Comparison of ENCODE assay signal across 8 cellular contexts in genomic region chr2:191155608-191156071, GRCh38. TPM values are rescaled to one million over a fixed set of nuclear protein-coding genes. Genes with fewer than 3 reads are reported as not detected.
A peak's percentile ranks its signal among the peaks of the same experiment; 100 is the strongest.
DNase-seq lines count a peak whose midpoint lies in the region; ATAC-seq, FAIRE-seq and TF ChIP-seq lines count a peak whose summit lies in the region.

No MANE protein-coding gene starts in this region.

- H3K27ac ChIP-seq in GM12878 (ENCODE audit: control insufficient read depth, insufficient read depth) (no peak overlapping the region), HepG2 (ENCODE audit: extremely low read length, insufficient read depth, low read length) (no peak overlapping the region)

- TF ChIP-seq RAD21 in GM12878 (IDR thresholded peaks at IDR 0.05; ENCODE audit: insufficient read depth, low read depth, low read length) (peak; percentile 93), HepG2 (CRISPR knock-in tag; IDR thresholded peaks at IDR 0.05) (peak; percentile 43; the same call in 1 of the 2 replicates)

- no peaks in the 10 kb centered on the region; a peak in 1 of 4 replicates for H3K27me3 ChIP-seq in GM12878 (replicated peaks in 1 of 2; ENCODE audit: control insufficient read depth in 2 of 2, insufficient read depth in 2 of 2, low read length in 1 of 2)
- H3K27me3 ChIP-seq in HepG2 (ENCODE audit: control insufficient read depth in 1 of 2, insufficient read depth in 2 of 2, low read length in 2 of 2), result peaks cover 0 to 18% of the 10 kb centered on the region in 2 experiments; a peak in 3 of 5 replicates

- BruUV-seq in GM12878 (replicated peaks; lab: Mats Ljungman, UMichigan) (no TSS peak), HepG2 (replicated peaks; lab: Mats Ljungman, UMichigan) (no TSS peak)

- H3K4me2 ChIP-seq in GM12878 (ENCODE audit: control insufficient read depth, insufficient read depth) (no peak overlapping the region), HepG2 (ENCODE audit: low read depth, low read length) (no peak overlapping the region)

- SMC1A ChIA-PET in GM12878 (lab: Charles Lee; ENCODE audit: uncharacterized antibody, unreplicated experiment), result interaction anchor here (0.7 to 9.2 kb wide), 42 partner anchors 9 to 416 kb away, joined by 3 to 393 read pairs (median 5); no protein-coding TSS in a partner anchor

- POLR2A ChIA-PET in GM12878 (lab: Charles Lee), result interaction anchor here (2.1 kb wide), 1 partner anchor 104 kb away, joined by 13 read pairs; no protein-coding TSS in a partner anchor
- POLR2A ChIA-PET in HepG2 (lab: Yijun Ruan, JAX), result no interaction called here

- DNase-seq in Right ventricle myocardium superior (no peak), cardiac septum (ENCODE audit: low spot score) (no peak), NCI-H524 treated with DMSO at 0.1 percent for 48 hours (lab: John Stamatoyannopoulos, UW) (peak; percentile 48), GM12878 (ENCODE audit: low read depth, low spot score) (no peak), HepG2 (ENCODE audit: low spot score) (no peak), hepatic stellate cell (ENCODE audit: low spot score) (no peak)

- no peaks in the 10 kb centered on the region for H3K9me3 ChIP-seq in GM12878 (replicated peaks; ENCODE audit: control insufficient read depth, insufficient read depth, low read length)
- no peaks in the 10 kb centered on the region for H3K9me3 ChIP-seq in HepG2 (ENCODE audit: low read length)

- H3K4me1 ChIP-seq in GM12878 (ENCODE audit: control insufficient read depth, insufficient read depth, low read length) (peaks cover 7% of the 10 kb centered on the region), HepG2 (ENCODE audit: insufficient read depth, low read length) (peaks cover 4% of the 10 kb centered on the region; the same call in 1 of the 2 replicates)

- no peak for TF ChIP-seq EP300 in GM12878 (IDR thresholded peaks at IDR 0.05; ENCODE audit: borderline replicate concordance in 1 of 2, control insufficient read depth in 1 of 2, low read depth in 2 of 2, low read length in 2 of 2)
- TF ChIP-seq EP300 in HepG2 (IDR thresholded peaks at IDR 0.05; ENCODE audit: low read depth in 2 of 2, low read length in 2 of 2), result no peak
- no peak for TF ChIP-seq EP300 in HepG2 (CRISPR knock-in tag; IDR thresholded peaks at IDR 0.05; ENCODE audit: borderline replicate concordance)

- no peaks in the 10 kb centered on the region for H4K20me1 ChIP-seq in GM12878 (ENCODE audit: control insufficient read depth, insufficient read depth)
- no peaks in the 10 kb centered on the region for H4K20me1 ChIP-seq in HepG2 (ENCODE audit: insufficient read depth, low read length)

- H3K4me3 ChIP-seq in GM12878 (no peak overlapping the region), HepG2 (replicated peaks in 1 of 3; ENCODE audit: insufficient read depth in 1 of 3, low read depth in 2 of 3, low read length in 3 of 3) (no peak overlapping the region)

- no peak overlapping the region for H3K9ac ChIP-seq in GM12878 (ENCODE audit: control insufficient read depth, insufficient read depth, low read length)
- H3K9ac ChIP-seq in HepG2 (ENCODE audit: insufficient read depth, low read depth, low read length), result no peak overlapping the region

- no peaks in the 10 kb centered on the region for H3K36me3 ChIP-seq in GM12878 (ENCODE audit: control insufficient read depth in 2 of 2, insufficient read depth in 2 of 2, low read length in 1 of 2)
- no peaks in the 10 kb centered on the region for H3K36me3 ChIP-seq in HepG2 (replicated peaks in 1 of 2; ENCODE audit: control insufficient read depth in 1 of 2, insufficient read depth in 2 of 2, low read length in 2 of 2)

- intact Hi-C loops in Right ventricle myocardium superior (cut with DNase I) (no loop called here), cardiac septum (cut with DNase I) (loop anchor here (2.0 kb wide), 1 partner anchor 103 kb away; no protein-coding TSS in a partner anchor), GM12878 (cut with micrococcal nuclease; ENCODE audit: unreplicated experiment) (loop anchor here (1.0 kb wide), 1 partner anchor 103 kb away; no protein-coding TSS in a partner anchor), HepG2 (cut with micrococcal nuclease; ENCODE audit: unreplicated experiment) (loop anchor here (1.0 kb wide), 1 partner anchor 103 kb away; no protein-coding TSS in a partner anchor)

- ATAC-seq in Right ventricle myocardium superior (ENCODE audit: poor library complexity) (peak; percentile 61), HG02678 (IDR thresholded peaks at IDR 0.05; ENCODE audit: unreplicated experiment) (peak; percentile 33), GM12878 (peak; percentile 43), HepG2 (peak; percentile 86), HG02642 (IDR thresholded peaks at IDR 0.05; ENCODE audit: poor library complexity, unreplicated experiment) (no peak)

- CTCF ChIA-PET in GM12878 (lab: Yijun Ruan, JAX) (interaction anchor here (0.6 to 18.5 kb wide), 44 partner anchors 10 to 540 kb away, joined by 3 to 659 read pairs (median 6); no protein-coding TSS in a partner anchor), HepG2 (lab: Yijun Ruan, JAX; ENCODE audit: low intra/inter-chr PET ratio, low total read pairs) (interaction anchor here (2.2 kb wide), 1 partner anchor 104 kb away, joined by 19 read pairs; no protein-coding TSS in a partner anchor)

- FAIRE-seq in GM12878 (lab: Jason Lieb, UNC), result peak; percentile 84
- peak; percentile 86 for FAIRE-seq in HepG2 (lab: Jason Lieb, UNC)

- RAD21 ChIA-PET in GM12878 (lab: Charles Lee; ENCODE audit: unreplicated experiment), result interaction anchor here (0.8 to 12.1 kb wide), 22 partner anchors 10 to 778 kb away, joined by 3 to 324 read pairs (median 4); partner anchors contain the start of gene STAT1

- TF ChIP-seq POLR2A in GM12878 (IDR thresholded peaks at IDR 0.05; ENCODE audit: low read depth, low read length), result no peak
- no peak for TF ChIP-seq POLR2A in HepG2 (IDR thresholded peaks at IDR 0.05; ENCODE audit: insufficient read depth in 1 of 2, low read depth in 2 of 2, low read length in 2 of 2)

- TF ChIP-seq CTCF in GM12878 (IDR thresholded peaks at IDR 0.05 in 2 of 3, conservative IDR thresholded peaks at IDR 0.05 in 1 of 3; ENCODE audit: control insufficient read depth in 2 of 3, extremely low read depth in 1 of 3, insufficient read depth in 1 of 3, low read depth in 3 of 3, low read length in 3 of 3) (peak; percentile 64 to 88 (median 74)), HepG2 (CRISPR knock-in tag; IDR thresholded peaks at IDR 0.05) (peak; percentile 64)

- 0% methylated on average over 1 of the region's 1 CpG for WGBS in GM12878 (ENCODE audit: insufficient coverage, insufficient replicate concordance, low lambda C conversion rate, missing lambda C conversion rate)
- WGBS in HepG2 (ENCODE audit: low lambda C conversion rate), result 0% methylated on average over 1 of the region's 1 CpG

- H2AFZ ChIP-seq in GM12878 (ENCODE audit: control insufficient read depth, low read depth, low read length), result no peak overlapping the region
- H2AFZ ChIP-seq in HepG2 (ENCODE audit: low read length), result no peak overlapping the region

- in situ Hi-C loops in GM12878 (cut with MboI) (no loop called here), HepG2 (cut with HindIII; ENCODE audit: extremely low pct_ligation_motif_present, low pct_unique_long_range_greater_than_20kb) (no loop called here)

- H3K79me2 ChIP-seq in GM12878 (ENCODE audit: control insufficient read depth, insufficient read depth, low read length) (no peaks in the 10 kb centered on the region), HepG2 (ENCODE audit: insufficient read depth, low read length) (no peaks in the 10 kb centered on the region)

TF ChIP-seq in HepG2, 621 proteins besides CTCF, POLR2A, EP300 and RAD21 (continues in another document):
- no peak for TF ChIP-seq DR1 (CRISPR knock-in tag; IDR thresholded peaks at IDR 0.05)

RNA-seq across cellular contexts. Expression of gene STAT4, which starts 4.8 kb away (rescaled TPM):
- total RNA-seq in Right ventricle myocardium superior (0.70 TPM), cardiac septum (37.8 TPM), GM12878 (2014; rRNA removed) (6.7 and 8.3 TPM in 2 replicates), GM12878 (2014; rRNA removed; fragmentation: Illumina TruSeq; extraction: Trizol) (9.3 and 11.2 TPM in 2 replicates), GM12878 (2021) (5.7 and 6.9 TPM in 2 replicates), HepG2 (2016; rRNA removed; fragmentation: Illumina TruSeq; extraction: Trizol) (not detected in 2 replicates)
- total RNA-seq in GM12878 (2013; cell fraction: nucleolus; rRNA removed), result 144 and 145 TPM in 2 replicates
- polyA plus RNA-seq in GM12878 (2011; ENCODE audit: low read depth), result 1.1 TPM
- polyA plus RNA-seq in GM12878 (2011; rRNA removed) (4.9 and 6.0 TPM in 2 replicates), GM12878 (2014; fragmentation: Illumina TruSeq; extraction: Trizol) (9.3 TPM in 2 replicates), GM12878 (2014; fragmentation: Nextera tagmentation; extraction: Ambion mirVana) (1 to 10 TPM; 3.1 to 4.4 TPM), GM12878 (2014; rRNA removed) (5.7 and 7.5 TPM in 2 replicates), GM12878 (2016; fragmentation: Nextera tagmentation; extraction: Ambion mirVana) (1 to 10 TPM; 7.3 to 7.9 TPM), HepG2 (2011; rRNA removed) (0.37 and 0.40 TPM in 2 replicates)
- polyA plus RNA-seq in GM12878 (2011; cell fraction: cytosol; rRNA removed), result 1.7 and 1.9 TPM in 2 replicates
- 4.0 and 5.4 TPM in 2 replicates for polyA plus RNA-seq in GM12878 (2011; cell fraction: nucleus; rRNA removed)
- polyA plus RNA-seq in GM12878 (2012), result 1.8 and 1.9 TPM in 2 replicates
- polyA minus RNA-seq in GM12878 (2011; rRNA and poly(A)+ RNA removed), result 3.2 and 6.2 TPM in 2 replicates
- 3.3 and 3.6 TPM in 2 replicates for polyA minus RNA-seq in GM12878 (2011; cell fraction: cytosol; rRNA and poly(A)+ RNA removed)
- polyA minus RNA-seq in GM12878 (2011; cell fraction: nucleus; rRNA and poly(A)+ RNA removed), result 6.3 and 6.6 TPM in 2 replicates
- total RNA-seq in HepG2 (2016; cell fraction: cytosol; rRNA removed; fragmentation: Illumina TruSeq; extraction: Trizol; ENCODE audit: low read depth), result not detected in 2 replicates
- 0.09 TPM in 1 of 2 replicates, not detected in the other for total RNA-seq in HepG2 (2016; cell fraction: insoluble cytoplasmic fraction; rRNA removed; fragmentation: Illumina TruSeq; extraction: Trizol)
- 0.09 TPM in 1 of 2 replicates, not detected in the other for total RNA-seq in HepG2 (2016; cell fraction: membrane; rRNA removed; fragmentation: Illumina TruSeq; extraction: Trizol)
- total RNA-seq in HepG2 (2016; cell fraction: nucleus; rRNA removed; fragmentation: Illumina TruSeq; extraction: Trizol), result 0.43 TPM in 1 of 2 replicates, not detected in the other
- 0.14 and 0.19 TPM in 2 replicates for polyA plus RNA-seq in HepG2 (2011; cell fraction: cytosol; rRNA removed)
- 1.0 and 1.4 TPM in 2 replicates for polyA plus RNA-seq in HepG2 (2011; cell fraction: nucleus; rRNA removed)
- 0.20 and 0.23 TPM in 2 replicates for polyA plus RNA-seq in HepG2 (2012)
- polyA plus RNA-seq in HepG2 (2016; cell fraction: cytosol; fragmentation: Illumina TruSeq; extraction: Trizol; ENCODE audit: low read depth), result not detected in 2 replicates
- polyA plus RNA-seq in HepG2 (2016; cell fraction: insoluble cytoplasmic fraction; fragmentation: Illumina TruSeq; extraction: Trizol; ENCODE audit: low read depth), result not detected in 2 replicates
- polyA plus RNA-seq in HepG2 (2016; cell fraction: membrane; fragmentation: Illumina TruSeq; extraction: Trizol; ENCODE audit: low read depth), result not detected in 2 replicates
- 0.16 and 0.21 TPM in 2 replicates for polyA plus RNA-seq in HepG2 (2016; cell fraction: nucleus; fragmentation: Illumina TruSeq; extraction: Trizol; ENCODE audit: insufficient read depth, low read depth)
- 0.50 and 0.63 TPM in 2 replicates for polyA minus RNA-seq in HepG2 (2011; rRNA and poly(A)+ RNA removed; ENCODE audit: low replicate concordance)
- 0.30 TPM in 1 of 2 replicates, not detected in the other for polyA minus RNA-seq in HepG2 (2011; cell fraction: cytosol; rRNA and poly(A)+ RNA removed)
- 3.6 and 4.0 TPM in 2 replicates for polyA minus RNA-seq in HepG2 (2011; cell fraction: nucleus; rRNA and poly(A)+ RNA removed)
